1 cellular context compared by ENCODE assay signal in genomic region chr1:29121516-29121937, GRCh38.
TF ChIP-seq lines count a peak whose summit lies in the region.

No MANE protein-coding gene starts in this region.

TF ChIP-seq in SK-N-SH, 30 proteins besides CTCF, POLR2A, EP300 and RAD21 (continued from another document):
- TF ChIP-seq REST (IDR thresholded peaks at IDR 0.05; ENCODE audit: low read depth, low read length): no peak
- no peak for TF ChIP-seq POLR2AphosphoS5 (IDR thresholded peaks at IDR 0.05; ENCODE audit: low read depth, low read length)
- no peak for TF ChIP-seq ZBTB33 (IDR thresholded peaks at IDR 0.05; ENCODE audit: borderline replicate concordance, low read depth)
- no peak for TF ChIP-seq MAX (IDR thresholded peaks at IDR 0.05; ENCODE audit: low read depth)
- no peak for TF ChIP-seq TCF12 (IDR thresholded peaks at IDR 0.05)
- TF ChIP-seq USF1 (IDR thresholded peaks at IDR 0.05; ENCODE audit: borderline replicate concordance, low read depth): no peak
- TF ChIP-seq EZH2phosphoT487 (IDR thresholded peaks at IDR 0.05; ENCODE audit: borderline replicate concordance, low read depth): no peak
- TF ChIP-seq PBX3 (IDR thresholded peaks at IDR 0.05): no peak
- no peak for TF ChIP-seq RXRA (IDR thresholded peaks at IDR 0.05; ENCODE audit: borderline replicate concordance, low read depth)
- no peak for TF ChIP-seq MEF2A (IDR thresholded peaks at IDR 0.05; ENCODE audit: borderline replicate concordance, low read depth)
- TF ChIP-seq ELF1 (IDR thresholded peaks at IDR 0.05): no peak
- TF ChIP-seq SIN3A (IDR thresholded peaks at IDR 0.05; ENCODE audit: borderline replicate concordance, low read depth, low read length): no peak
- TF ChIP-seq FOSL2 (IDR thresholded peaks at IDR 0.05; ENCODE audit: borderline replicate concordance, low read depth): no peak
- TF ChIP-seq TEAD4 (IDR thresholded peaks at IDR 0.05; ENCODE audit: borderline replicate concordance, insufficient read depth): no peak
- no peak for TF ChIP-seq FOXJ3 (CRISPR knock-in tag; IDR thresholded peaks at IDR 0.05)
- TF ChIP-seq RCOR1 (IDR thresholded peaks at IDR 0.05; ENCODE audit: low read length): no peak
- TF ChIP-seq GABPA (IDR thresholded peaks at IDR 0.05; ENCODE audit: low read depth): no peak
